In the genomic region with DNA sequence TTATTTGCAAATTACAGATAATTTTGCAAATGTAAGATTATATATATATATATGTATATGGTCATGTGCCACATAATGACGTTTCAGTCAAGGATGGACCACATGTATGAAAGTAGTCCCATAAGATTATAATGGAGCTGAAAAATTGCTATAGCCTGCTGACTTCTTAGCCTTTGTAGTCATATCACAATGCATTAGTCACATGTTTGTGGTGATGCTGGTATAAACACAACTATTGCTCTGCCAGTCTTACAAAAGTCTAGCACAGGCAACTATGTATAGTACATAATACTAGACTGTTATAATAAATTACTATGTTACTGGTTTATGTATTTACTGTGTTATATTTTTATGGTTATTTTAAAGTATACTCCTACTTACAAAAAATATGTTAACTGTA, we compare ENCODE assay signal across 22 cellular contexts.
A peak's percentile ranks its signal among the peaks of the same experiment; 100 is the strongest.
DNase-seq lines count a peak whose midpoint lies in the region; ATAC-seq and TF ChIP-seq lines count a peak whose summit lies in the region.
"Had no signal": no experiment of that assay in that cellular context is flagged by ENCODE, and none has a peak within 500 bp of the region (broad histone marks: within the 10 kb centered on the region; RNA-seq: fewer than 3 reads in every experiment).

No MANE protein-coding gene starts in this region.

- no peaks in the 10 kb centered on the region for H3K4me1 ChIP-seq in breast epithelium
- H3K4me1 ChIP-seq: BLaER1 had no signal

- no peaks in the 10 kb centered on the region for H3K27me3 ChIP-seq in layer of hippocampus (ENCODE audit: control insufficient read depth, insufficient read depth, low read length)
- no peaks in the 10 kb centered on the region for H3K27me3 ChIP-seq in breast epithelium
- H3K27me3 ChIP-seq: BLaER1 had no signal

- H3K27ac ChIP-seq in layer of hippocampus (ENCODE audit: low read depth, low read length) = peak overlapping the region; percentile 67
- no peak overlapping the region for H3K27ac ChIP-seq in breast epithelium
- H3K27ac ChIP-seq: BLaER1 had no signal

- TF ChIP-seq POLR2A in breast epithelium (IDR thresholded peaks at IDR 0.05) = no peak

- no peaks in the 10 kb centered on the region for H3K9me3 ChIP-seq in breast epithelium

- H3K36me3 ChIP-seq in breast epithelium = no peaks in the 10 kb centered on the region
- H3K36me3 ChIP-seq: BLaER1 had no signal

- H3K4me3 ChIP-seq in choroid plexus epithelial cell (ENCODE audit: low read depth, low read length) (no peak overlapping the region), breast epithelium (no peak overlapping the region)
- H3K4me3 ChIP-seq: BLaER1, GM12878 had no signal

- no peak for TF ChIP-seq CTCF in choroid plexus epithelial cell (conservative IDR thresholded peaks at IDR 0.05; ENCODE audit: low read depth, low read length)
- no peak for TF ChIP-seq CTCF in breast epithelium (IDR thresholded peaks at IDR 0.05)

- intact Hi-C loops in breast epithelium (cut with DNase I; ENCODE audit: low total_unique reads) = no loop called here

- ATAC-seq in HG02840 (IDR thresholded peaks at IDR 0.05; ENCODE audit: low FRiP score, unreplicated experiment) = no peak
- ATAC-seq in GM19035 (IDR thresholded peaks at IDR 0.05; ENCODE audit: unreplicated experiment) = no peak
- ATAC-seq: GM12878, T-cell had no signal

- DNase-seq in M059J (ENCODE audit: low read depth) = peak; percentile 20
- peak; percentile 9 for DNase-seq in choroid plexus epithelial cell (ENCODE audit: low read depth)
- no peak for DNase-seq in GM19240 (ENCODE audit: insufficient read length, low spot score)
- no peak for DNase-seq in breast epithelium (ENCODE audit: low spot score in 2 of 2)
- DNase-seq: ACHN; CD4-positive, alpha-beta T cell; COR-L47; DMS 273 treated with DMSO at 0.1 percent for 48 hours; DMS79 treated with DMSO at 0.1 percent for 48 hours; NCI-H1048; NCI-H1417 treated with DMSO at 0.1 percent for 48 hours; NCI-H187; NCI-H2107; NCI-H2227 treated with DMSO at 0.1 percent for 48 hours; NCI-H510A treated with DMSO at 0.1 percent for 48 hours; NCI-H748 treated with DMSO at 0.1 percent for 48 hours; T-cell had no signal

Comparison
In these comparisons a context has a peak if more than half of its experiments do, and no peak if none do; other contexts are left out.
1. DNase-seq: peak in M059J (single experiment) and choroid plexus epithelial cell (single experiment); none in GM19240 (single experiment) and breast epithelium (0 of 2).